In genomic region chr4:114785570-114785969, GRCh38 we compare ENCODE assay signal across 1 cellular context.
TF ChIP-seq lines count a peak whose summit lies in the region.

No MANE protein-coding gene starts in this region.

TF ChIP-seq in HepG2, 621 proteins besides CTCF, POLR2A, EP300 and RAD21 (continued from another document):
- TF ChIP-seq ZBTB26 (CRISPR knock-in tag; IDR thresholded peaks at IDR 0.05; ENCODE audit: borderline replicate concordance) (no peak), GMEB2 (CRISPR knock-in tag; IDR thresholded peaks at IDR 0.05; ENCODE audit: low read depth) (no peak)
